ENCODE assay signal across 21 cellular contexts in genomic region chr20:47111576-47111975, GRCh38.
"Had no signal": no experiment of that assay in that cellular context is flagged by ENCODE, and none has a peak within 500 bp of the region (broad histone marks: within the 10 kb centered on the region; RNA-seq: fewer than 3 reads in every experiment).

No MANE protein-coding gene starts in this region.

- FAIRE-seq: endometrium had no signal

- H3K9me3 ChIP-seq: testis had no signal

- H3K4me1 ChIP-seq: breast epithelium, gastroesophageal sphincter, left lung, testis, transverse colon had no signal

- DNase-seq: activated CD4-positive, alpha-beta T cell treated with anti-CD3 and anti-CD28 coated beads for 36 hours; activated CD4-positive, CD25-positive, alpha-beta regulatory T cell; activated CD8-positive, alpha-beta memory T cell treated with anti-CD3 and anti-CD28 coated beads, Interleukin-2, amount 10 ng/mL, durations not matched to agents 7 days and 5 days; activated CD8-positive, alpha-beta T cell treated with anti-CD3 and anti-CD28 coated beads, Interleukin-2, amount 10 ng/mL, durations not matched to agents 7 days and 5 days; activated T-cell treated with anti-CD3 and anti-CD28 coated beads, Interleukin-2, amount 50 U/mL, for 48 hours; dermis blood vessel endothelial cell; effector CD4-positive, alpha-beta T cell; head of caudate nucleus; hippocampal formation; left lung; right cardiac atrium; stimulated activated CD4-positive, alpha-beta T cell treated with anti-CD3 and anti-CD28 coated beads, Interleukin-2, amount 100 ng/mL, for 48 hours; stimulated activated naive CD8-positive, alpha-beta T cell treated with anti-CD3 and anti-CD28 coated beads, Interleukin-15, Interleukin-2, amounts not matched to agents 100 U/mL and 50 U/mL, for 24 hours; testis; transverse colon had no signal

- H3K36me3 ChIP-seq: breast epithelium, gastroesophageal sphincter, left lung had no signal

- ATAC-seq: activated CD4-positive, alpha-beta T cell treated with anti-CD3 and anti-CD28 coated beads for 36 hours; activated CD8-positive, alpha-beta memory T cell treated with anti-CD3 and anti-CD28 coated beads, Interleukin-2, amount 10 ng/mL, durations not matched to agents 7 days and 5 days; activated CD8-positive, alpha-beta T cell treated with anti-CD3 and anti-CD28 coated beads, Interleukin-2, amount 10 ng/mL, durations not matched to agents 7 days and 5 days; activated naive CD4-positive, alpha-beta T cell treated with anti-CD3 and anti-CD28 coated beads, Interleukin-2, amount 50 U/mL, for 72 hours; gastroesophageal sphincter; left lung; natural killer cell treated with Interleukin-12 subunit alpha and Interleukin-12 subunit beta and Interleukin-15 and Interleukin-18, amount 100 ng/mL, for 72 hours; right cardiac atrium; stimulated activated naive CD8-positive, alpha-beta T cell treated with anti-CD3 and anti-CD28 coated beads, Interleukin-15, Interleukin-2, amounts not matched to agents 100 U/mL and 50 U/mL, for 24 hours had no signal

- H3K27ac ChIP-seq: breast epithelium, gastroesophageal sphincter, left lung, testis, transverse colon had no signal

- H3K27me3 ChIP-seq: breast epithelium, testis, transverse colon had no signal

- H3K4me3 ChIP-seq: breast epithelium, gastroesophageal sphincter, left lung, lung, testis, transverse colon had no signal
